ENCODE assay signal across 25 cellular contexts in genomic region chr13:41454170-41454569, GRCh38. TPM values are rescaled to one million over a fixed set of nuclear protein-coding genes. Genes with fewer than 3 reads are reported as not detected.
DNase-seq lines count a peak whose midpoint lies in the region; ATAC-seq, FAIRE-seq and TF ChIP-seq lines count a peak whose summit lies in the region.
"Had no signal": no experiment of that assay in that cellular context is flagged by ENCODE, and none has a peak within 500 bp of the region (broad histone marks: within the 10 kb centered on the region; RNA-seq: fewer than 3 reads in every experiment).

No MANE protein-coding gene starts in this region.

- no peaks in the 10 kb centered on the region for H3K27me3 ChIP-seq in DND-41 (ENCODE audit: insufficient read depth, low read length, poor library complexity)
- peaks cover 59% of the 10 kb centered on the region for H3K27me3 ChIP-seq in H7 (ENCODE audit: control insufficient read depth, insufficient read depth, low read length)
- no peaks in the 10 kb centered on the region for H3K27me3 ChIP-seq in K562 (ENCODE audit: control insufficient read depth in 2 of 2, insufficient read depth in 2 of 2, low read length in 2 of 2)
- H3K27me3 ChIP-seq in CD4-positive, alpha-beta T cell (ENCODE audit: control insufficient read depth, insufficient read depth, low read length) = no peaks in the 10 kb centered on the region

- no peaks in the 10 kb centered on the region for H3K27me3 Mint-ChIP-seq in activated CD4-positive, alpha-beta T cell treated with anti-CD3 and anti-CD28 coated beads for 36 hours
- H3K27me3 Mint-ChIP-seq in CD4-positive, alpha-beta T cell = no peaks in the 10 kb centered on the region
- peaks cover 28% of the 10 kb centered on the region for H3K27me3 Mint-ChIP-seq in T-helper 2 cell treated with Interferon-gamma antibody and Interleukin-4, amounts not matched to agents 5 μg/mL and 100 μg/mL, for 36 hours (ENCODE audit: low read depth)

- no peak for ATAC-seq in activated CD4-positive, alpha-beta T cell treated with anti-CD3 and anti-CD28 coated beads for 36 hours
- peak; percentile 36 for ATAC-seq in DND-41 (ENCODE audit: insufficient read depth, low read depth)
- no peak for ATAC-seq in K562
- no peak for ATAC-seq in CD4-positive, alpha-beta T cell (ENCODE audit: poor library complexity)
- ATAC-seq: CD8-positive, alpha-beta T cell; GM12878 had no signal

- peak; percentile 16 for DNase-seq in activated CD4-positive, alpha-beta T cell treated with anti-CD3 and anti-CD28 coated beads for 36 hours
- no peak for DNase-seq in activated CD4-positive, alpha-beta T cell treated with anti-CD3 and anti-CD28 coated beads for 1 hour
- DNase-seq in DND-41 (no peak), H7 (peak; percentile 11), K562 (ENCODE audit: extremely low read depth in 1 of 4, low spot score in 3 of 4) (no peak), urothelium cell line (ENCODE audit: low spot score) (no peak)
- DNase-seq in CD4-positive, alpha-beta T cell = no peak
- no peak for DNase-seq in T-helper 2 cell treated with Interferon-gamma antibody and Interleukin-4, amounts not matched to agents 5 μg/mL and 100 μg/mL, for 36 hours (ENCODE audit: low spot score)
- DNase-seq: 8988T; ACHN; BE2C; C1 segment of cervical spinal cord; Caco-2; Calu3; CD8-positive, alpha-beta T cell; DMS79 treated with DMSO at 0.1 percent for 48 hours; EL; GDM1 had no signal

- no peak overlapping the region for H3K27ac ChIP-seq in DND-41 (ENCODE audit: low read length)
- no peak overlapping the region for H3K27ac ChIP-seq in K562 (ENCODE audit: extremely low read depth, low read depth, low read length)
- no peak overlapping the region for H3K27ac ChIP-seq in CD4-positive, alpha-beta T cell (ENCODE audit: low read depth, low read length)
- H3K27ac ChIP-seq: BLaER1 had no signal

- peaks cover 16% of the 10 kb centered on the region for H3K9me3 Mint-ChIP-seq in activated CD4-positive, alpha-beta T cell treated with anti-CD3 and anti-CD28 coated beads for 36 hours (ENCODE audit: low read depth)
- H3K9me3 Mint-ChIP-seq in CD4-positive, alpha-beta T cell = peaks cover 12% of the 10 kb centered on the region
- no peaks in the 10 kb centered on the region for H3K9me3 Mint-ChIP-seq in T-helper 2 cell treated with Interferon-gamma antibody and Interleukin-4, amounts not matched to agents 5 μg/mL and 100 μg/mL, for 36 hours

- intact Hi-C loops in activated CD4-positive, alpha-beta T cell treated with anti-CD3 and anti-CD28 coated beads for 36 hours (cut with DNase I, micrococcal nuclease) = no loop called here
- intact Hi-C loops in K562 (cut with micrococcal nuclease) = no loop called here
- intact Hi-C loops in CD4-positive, alpha-beta T cell (cut with DNase I, micrococcal nuclease) = no loop called here

- TF ChIP-seq POLR2A in K562 (conservative IDR thresholded peaks at IDR 0.05) = no peak

- FAIRE-seq in K562 (lab: Jason Lieb, UNC) = no peak
- no peak for FAIRE-seq in urothelium cell line (lab: Jason Lieb, UNC)
- FAIRE-seq: D721Med, GM12878, GM12892, GM18507 had no signal

- H2AFZ ChIP-seq in DND-41 (ENCODE audit: low read depth, low read length) (no peak overlapping the region), K562 (ENCODE audit: low read depth, low read length) (no peak overlapping the region)

- peaks cover 5% of the 10 kb centered on the region for H3K9me3 ChIP-seq in DND-41 (ENCODE audit: insufficient read depth, low read length, severe bottlenecking)
- no peaks in the 10 kb centered on the region for H3K9me3 ChIP-seq in K562 (replicated peaks; ENCODE audit: control insufficient read depth, insufficient read depth, low read depth, low read length)
- peaks cover 9% of the 10 kb centered on the region for H3K9me3 ChIP-seq in CD4-positive, alpha-beta T cell (ENCODE audit: control insufficient read depth, low read length)
- H3K9me3 ChIP-seq: BE2C, Caco-2 had no signal

- H3K36me3 Mint-ChIP-seq in activated CD4-positive, alpha-beta T cell treated with anti-CD3 and anti-CD28 coated beads for 36 hours (ENCODE audit: low read depth) = peaks cover 4% of the 10 kb centered on the region
- peaks cover 18% of the 10 kb centered on the region for H3K36me3 Mint-ChIP-seq in CD4-positive, alpha-beta T cell (ENCODE audit: low read depth)
- H3K36me3 Mint-ChIP-seq in T-helper 2 cell treated with Interferon-gamma antibody and Interleukin-4, amounts not matched to agents 5 μg/mL and 100 μg/mL, for 36 hours (ENCODE audit: low read depth) = peaks cover 3% of the 10 kb centered on the region

- in situ Hi-C loops in K562 (cut with MboI) = no loop called here

- H3K79me2 ChIP-seq in DND-41 (ENCODE audit: insufficient read depth, low read length) (no peaks in the 10 kb centered on the region), K562 (ENCODE audit: control insufficient read depth, insufficient read depth, low read length) (no peaks in the 10 kb centered on the region; the same call in 2 of the 3 replicates)

- POLR2A ChIA-PET in activated CD4-positive, alpha-beta T cell treated with anti-CD3 and anti-CD28 coated beads for 36 hours (lab: Charles Lee) = no interaction called here
- POLR2A ChIA-PET in K562 (lab: Yijun Ruan, JAX) = no interaction called here
- POLR2A ChIA-PET in CD4-positive, alpha-beta T cell (lab: Charles Lee) = no interaction called here

- H3K4me1 ChIP-seq in DND-41 (ENCODE audit: insufficient read depth, low read length) = no peaks in the 10 kb centered on the region
- H3K4me1 ChIP-seq in K562 (replicated peaks in 1 of 2; ENCODE audit: control insufficient read depth in 2 of 2, insufficient read depth in 2 of 2, low read length in 2 of 2) = peaks cover 3 to 21% of the 10 kb centered on the region in 2 experiments; a peak in 3 of 5 replicates
- H3K4me1 ChIP-seq: BE2C, Caco-2 had no signal

- H3K9me1 ChIP-seq in K562 (ENCODE audit: control insufficient read depth, insufficient read depth, low read length) = no peaks in the 10 kb centered on the region

- TF ChIP-seq RAD21 in K562 (CRISPR knock-in tag; conservative IDR thresholded peaks at IDR 0.05 in 1 of 2, IDR thresholded peaks at IDR 0.05 in 1 of 2) = no peak

- no TSS peak for BruUV-seq in K562 (replicated peaks; lab: Mats Ljungman, UMichigan)

- H3K36me3 ChIP-seq in DND-41 (ENCODE audit: insufficient read depth, low read length) = no peaks in the 10 kb centered on the region
- no peaks in the 10 kb centered on the region for H3K36me3 ChIP-seq in H7 (replicated peaks; ENCODE audit: control insufficient read depth, insufficient read depth, low read length)
- H3K36me3 ChIP-seq in K562 (ENCODE audit: control insufficient read depth, insufficient read depth, low read length) = no peaks in the 10 kb centered on the region
- H3K36me3 ChIP-seq: BE2C, BLaER1 had no signal

- H4K20me1 ChIP-seq in DND-41 (ENCODE audit: insufficient read depth, low read length) (no peaks in the 10 kb centered on the region), K562 (replicated peaks; ENCODE audit: control insufficient read depth, insufficient read depth, low read length) (no peaks in the 10 kb centered on the region)

- H3K27ac Mint-ChIP-seq in activated CD4-positive, alpha-beta T cell treated with anti-CD3 and anti-CD28 coated beads for 36 hours = no peak overlapping the region
- H3K27ac Mint-ChIP-seq in CD4-positive, alpha-beta T cell = no peak overlapping the region
- no peak overlapping the region for H3K27ac Mint-ChIP-seq in T-helper 2 cell treated with Interferon-gamma antibody and Interleukin-4, amounts not matched to agents 5 μg/mL and 100 μg/mL, for 36 hours
- H3K27ac Mint-ChIP-seq: CD8-positive, alpha-beta T cell had no signal

- no peak overlapping the region for H3K4me3 ChIP-seq in DND-41 (ENCODE audit: low read depth in 1 of 2, low read length in 2 of 2)
- no peak overlapping the region for H3K4me3 ChIP-seq in H7 (ENCODE audit: insufficient read depth, low read depth, low read length)
- no peak overlapping the region for H3K4me3 ChIP-seq in K562
- H3K4me3 ChIP-seq: BLaER1, GM12878 had no signal

- H3K4me3 Mint-ChIP-seq in activated CD4-positive, alpha-beta T cell treated with anti-CD3 and anti-CD28 coated beads for 36 hours = no peak overlapping the region
- H3K4me3 Mint-ChIP-seq in CD4-positive, alpha-beta T cell = no peak overlapping the region
- no peak overlapping the region for H3K4me3 Mint-ChIP-seq in T-helper 2 cell treated with Interferon-gamma antibody and Interleukin-4, amounts not matched to agents 5 μg/mL and 100 μg/mL, for 36 hours
- H3K4me3 Mint-ChIP-seq: CD14-positive monocyte; CD8-positive, alpha-beta T cell had no signal

- TF ChIP-seq CTCF in DND-41 (IDR thresholded peaks at IDR 0.05; ENCODE audit: borderline replicate concordance, extremely low read depth, low read length, poor library complexity, severe bottlenecking) (no peak), K562 (IDR thresholded peaks at IDR 0.05 in 2 of 3, conservative IDR thresholded peaks at IDR 0.05 in 1 of 3; ENCODE audit: insufficient read depth in 2 of 3, low read depth in 1 of 3, low read length in 3 of 3) (no peak)
- TF ChIP-seq CTCF in CD4-positive, alpha-beta T cell (IDR thresholded peaks at IDR 0.05) = no peak

- no peak for TF ChIP-seq EP300 in K562 (IDR thresholded peaks at IDR 0.05; ENCODE audit: low read length)

- no peak overlapping the region for H3K4me2 ChIP-seq in DND-41 (ENCODE audit: insufficient read depth, low read length)
- no peak overlapping the region for H3K4me2 ChIP-seq in K562 (ENCODE audit: insufficient read depth, low read length)
- H3K4me2 ChIP-seq: BLaER1 had no signal

- no peak overlapping the region for H3K9ac ChIP-seq in DND-41 (ENCODE audit: low read depth, low read length)
- no peak overlapping the region for H3K9ac ChIP-seq in K562 (ENCODE audit: insufficient read depth in 1 of 2, low read depth in 2 of 2, low read length in 2 of 2)
- H3K9ac ChIP-seq: BLaER1 had no signal

- 76% methylated on average over 14 of the region's 22 CpGs for WGBS in K562 (ENCODE audit: insufficient coverage, low coverage, missing lambda C conversion rate)

- CTCF ChIA-PET in activated CD4-positive, alpha-beta T cell treated with anti-CD3 and anti-CD28 coated beads for 36 hours (lab: Charles Lee) = no interaction called here
- CTCF ChIA-PET in K562 (lab: Yijun Ruan, JAX; ENCODE audit: low intra/inter-chr PET ratio) = no interaction called here
- CTCF ChIA-PET in CD4-positive, alpha-beta T cell (lab: Charles Lee) = no interaction called here

- peaks cover 12% of the 10 kb centered on the region for H3K4me1 Mint-ChIP-seq in activated CD4-positive, alpha-beta T cell treated with anti-CD3 and anti-CD28 coated beads for 36 hours
- H3K4me1 Mint-ChIP-seq in CD4-positive, alpha-beta T cell (ENCODE audit: low read depth) = peaks cover 18% of the 10 kb centered on the region
- peaks cover 6% of the 10 kb centered on the region for H3K4me1 Mint-ChIP-seq in T-helper 2 cell treated with Interferon-gamma antibody and Interleukin-4, amounts not matched to agents 5 μg/mL and 100 μg/mL, for 36 hours (ENCODE audit: low read depth)

RNA-seq across cellular contexts. Expression of gene RGCC, which starts 3.2 kb away (rescaled TPM):
- total RNA-seq in activated CD4-positive, alpha-beta T cell treated with anti-CD3 and anti-CD28 coated beads for 36 hours = 100 to 1,000 TPM; 134 to 146 TPM
- total RNA-seq in H7 (2014; rRNA removed; shearing (Covaris generic)) = 1.0 TPM in 1 of 2 replicates, not detected in the other
- total RNA-seq in K562 (2011; cell fraction: chromatin; rRNA removed; ENCODE audit: low replicate concordance) = 0.67 and 1.6 TPM in 2 replicates
- 0.92 and 1.5 TPM in 2 replicates for total RNA-seq in K562 (2011; cell fraction: nucleolus; rRNA removed)
- total RNA-seq in K562 (2011; cell fraction: nucleoplasm; rRNA removed) = 1.5 TPM in 1 of 2 replicates, not detected in the other
- total RNA-seq in K562 (2014; rRNA removed) (9.2 and 10.4 TPM in 2 replicates), K562 (2014; rRNA removed; fragmentation: Illumina TruSeq; extraction: Trizol) (5.0 and 5.8 TPM in 2 replicates), K562 (2015; rRNA removed; fragmentation: Illumina TruSeq; extraction: Trizol) (1.8 and 2.6 TPM in 2 replicates), K562 (2021) (6.1 and 7.3 TPM in 2 replicates)
- polyA plus RNA-seq in K562 (2011; rRNA removed) (6.7 and 7.2 TPM in 2 replicates), K562 (2014; fragmentation: Illumina TruSeq; extraction: Trizol) (3.8 and 5.4 TPM in 2 replicates), K562 (2014; fragmentation: Nextera tagmentation; extraction: Ambion mirVana) (1 to 10 TPM in 1 of 2 experiments, under 1 TPM in 1; 0.51 to 1.6 TPM), K562 (2014; rRNA removed) (7.2 and 10.3 TPM in 2 replicates)
- polyA plus RNA-seq in K562 (2011; cell fraction: cytosol; rRNA removed) = 5.3 and 8.7 TPM in 2 replicates
- polyA plus RNA-seq in K562 (2011; cell fraction: nucleus; rRNA removed) = 2.8 and 4.8 TPM in 2 replicates
- 1.7 and 2.8 TPM in 2 replicates for polyA plus RNA-seq in K562 (2012)
- polyA minus RNA-seq in K562 (2011; rRNA and poly(A)+ RNA removed) = 1.3 and 1.9 TPM in 2 replicates
- 2.1 and 2.9 TPM in 2 replicates for polyA minus RNA-seq in K562 (2011; cell fraction: cytosol; rRNA and poly(A)+ RNA removed)
- 0.81 and 1.4 TPM in 2 replicates for polyA minus RNA-seq in K562 (2011; cell fraction: nucleus; rRNA and poly(A)+ RNA removed)
- total RNA-seq in CD4-positive, alpha-beta T cell = 100 to 1,000 TPM; 752 to 758 TPM
- total RNA-seq: A673 had no signal

Comparison
In these comparisons a context has a peak if more than half of its experiments do, and no peak if none do; other contexts are left out.
1. DNase-seq: peak in activated CD4-positive, alpha-beta T cell treated with anti-CD3 and anti-CD28 coated beads for 36 hours (single experiment) and H7 (single experiment); none in activated CD4-positive, alpha-beta T cell treated with anti-CD3 and anti-CD28 coated beads for 1 hour (single experiment), DND-41 (single experiment), K562 (0 of 4), CD4-positive, alpha-beta T cell (0 of 10), T-helper 2 cell treated with Interferon-gamma antibody and Interleukin-4, amounts not matched to agents 5 μg/mL and 100 μg/mL, for 36 hours (single experiment) and urothelium cell line (single experiment).
2. RNA of gene RGCC, which starts 3.2 kb away (total RNA-seq): 752 to 758 TPM in CD4-positive, alpha-beta T cell and 134 to 146 TPM in activated CD4-positive, alpha-beta T cell treated with anti-CD3 and anti-CD28 coated beads for 36 hours; 0.67 to 10.4 TPM in K562 and 1.0 TPM in H7; every median in the first group is over 10 times any median in the second.